ENCODE assay signal across 8 cellular contexts in the genomic region with DNA sequence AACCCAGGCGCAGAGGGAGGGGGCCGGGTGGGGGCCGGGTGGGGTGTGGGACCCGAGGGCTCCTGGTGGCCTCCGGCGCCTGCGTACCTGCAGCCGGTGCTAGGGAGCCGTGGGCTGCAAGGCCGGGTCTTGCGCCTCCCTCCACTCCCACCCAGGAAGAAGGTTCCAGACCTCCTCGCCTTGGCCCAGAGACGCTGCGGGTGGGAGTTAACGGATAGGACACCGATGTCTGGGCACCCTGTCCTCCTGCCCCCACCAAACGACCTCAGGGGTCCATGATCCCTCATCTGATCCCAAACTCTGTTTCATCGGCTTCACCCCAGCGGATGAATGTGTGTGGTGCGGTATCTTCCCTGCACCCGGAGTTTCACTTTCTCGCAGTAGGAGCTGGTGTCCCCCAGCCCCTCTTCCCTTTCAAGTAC. TPM values are rescaled to one million over a fixed set of nuclear protein-coding genes. Genes with fewer than 3 reads are reported as not detected.
A peak's percentile ranks its signal among the peaks of the same experiment; 100 is the strongest.
DNase-seq lines count a peak whose midpoint lies in the region; ATAC-seq and TF ChIP-seq lines count a peak whose summit lies in the region.

No MANE protein-coding gene starts in this region.

- peak overlapping the region; percentile 70 for H3K4me3 ChIP-seq in AG04449 (ENCODE audit: low read depth, low read length)
- peak overlapping the region; percentile 89 for H3K4me3 ChIP-seq in HFF-Myc (replicated peaks; ENCODE audit: low read depth, low read length)
- H3K4me3 ChIP-seq in thoracic aorta, result peak overlapping the region; percentile 70

- no peak overlapping the region for H3K27ac ChIP-seq in thoracic aorta

- POLR2A ChIA-PET in AG04449 (lab: Yijun Ruan, JAX), result interaction anchor here (0.6 to 1.1 kb wide), 3 partner anchors 68 to 99 kb away, joined by 3 read pairs; no protein-coding TSS in a partner anchor

- no peaks in the 10 kb centered on the region for H3K9me3 ChIP-seq in thoracic aorta

- H3K36me3 ChIP-seq in thoracic aorta, result peaks cover 7% of the 10 kb centered on the region

- peaks cover 9 to 12% of the 10 kb centered on the region in 2 donors for H3K4me1 ChIP-seq in thoracic aorta (ENCODE audit: control insufficient read depth in 1 of 2, low read depth in 2 of 2)

- TF ChIP-seq CTCF in AG04449 (IDR thresholded peaks at IDR 0.05; ENCODE audit: insufficient read depth, low read length, missing control alignments) (no peak), HFF-Myc (IDR thresholded peaks at IDR 0.05; ENCODE audit: low read depth, low read length, missing control alignments) (no peak), thoracic aorta (IDR thresholded peaks at IDR 0.05) (no peak)

- peaks cover 21% of the 10 kb centered on the region for H3K27me3 ChIP-seq in thoracic aorta (replicated peaks; ENCODE audit: insufficient read depth)

- CTCF ChIA-PET in AG04449 (lab: Yijun Ruan, JAX), result interaction anchor here (0.7 to 1.7 kb wide), 8 partner anchors 10 to 396 kb away, joined by 3 to 5 read pairs (median 4); no protein-coding TSS in a partner anchor

- DNase-seq in AG04449 (ENCODE audit: low read depth, low spot score), result no peak
- no peak for DNase-seq in HFF-Myc (ENCODE audit: extremely low read depth, low read depth)
- peak; percentile 8 for DNase-seq in amniotic epithelial cell (ENCODE audit: low read depth)
- no peak for DNase-seq in left lobe of liver (ENCODE audit: low spot score)
- DNase-seq in thoracic aorta (ENCODE audit: low spot score), result no peak
- DNase-seq in SHP77 (lab: John Stamatoyannopoulos, UW), result no peak
- DNase-seq in HCEC 1CT, result no peak
- no peak for DNase-seq in stimulated activated CD4-positive, alpha-beta T cell treated with anti-CD3 and anti-CD28 coated beads, Interleukin-2, amount 100 ng/mL, for 48 hours

- ATAC-seq in left lobe of liver (peak; percentile 6), thoracic aorta (ENCODE audit: insufficient number of reproducible peaks, low FRiP score, low read depth) (no peak)

RNA-seq across cellular contexts. Expression of a gene that starts 0.9 kb away (rescaled TPM):
- total RNA-seq in left lobe of liver, result 0.33 TPM
- 10 to 100 TPM; 11.0 to 24.6 TPM for total RNA-seq in thoracic aorta
